ENCODE assay signal across 8 cellular contexts in genomic region chr5:61817472-61818326, GRCh38.
A peak's percentile ranks its signal among the peaks of the same experiment; 100 is the strongest.
DNase-seq lines count a peak whose midpoint lies in the region; ATAC-seq and TF ChIP-seq lines count a peak whose summit lies in the region.

No MANE protein-coding gene starts in this region.

- ATAC-seq in GM18868 (IDR thresholded peaks at IDR 0.05; ENCODE audit: unreplicated experiment), result no peak
- ATAC-seq in GM18505 (IDR thresholded peaks at IDR 0.05; ENCODE audit: unreplicated experiment), result no peak

- TF ChIP-seq POLR2A in GM18505 (IDR thresholded peaks at IDR 0.05; ENCODE audit: borderline replicate concordance, extremely low read depth, insufficient read depth, insufficient read length), result no peak

- no peak for DNase-seq in GM12864 (ENCODE audit: low read depth)
- peak; percentile 6 for DNase-seq in NCI-H748 treated with DMSO at 0.1 percent for 48 hours (lab: John Stamatoyannopoulos, UW)
- DNase-seq in epidermal melanocyte (ENCODE audit: insufficient read length, low spot score), result peak; percentile 45
- DNase-seq in myocyte (ENCODE audit: low read depth), result peak; percentile 51
- no peak for DNase-seq in NCI-H2107 (lab: John Stamatoyannopoulos, UW)
- no peak for DNase-seq in NCI-H187 (lab: John Stamatoyannopoulos, UW)

- no peak overlapping the region for H3K4me3 ChIP-seq in GM12864 (ENCODE audit: low read depth, low read length)

- TF ChIP-seq CTCF in GM12864 (IDR thresholded peaks at IDR 0.05; ENCODE audit: low read depth, low read length, missing control alignments), result peak; percentile 30

Comparison
In these comparisons a context has a peak if more than half of its experiments do, and no peak if none do; other contexts are left out.
1. DNase-seq: peak in NCI-H748 treated with DMSO at 0.1 percent for 48 hours (single experiment), epidermal melanocyte (single experiment) and myocyte (single experiment); none in GM12864 (single experiment), NCI-H2107 (single experiment) and NCI-H187 (0 of 2).